In the genomic region with DNA sequence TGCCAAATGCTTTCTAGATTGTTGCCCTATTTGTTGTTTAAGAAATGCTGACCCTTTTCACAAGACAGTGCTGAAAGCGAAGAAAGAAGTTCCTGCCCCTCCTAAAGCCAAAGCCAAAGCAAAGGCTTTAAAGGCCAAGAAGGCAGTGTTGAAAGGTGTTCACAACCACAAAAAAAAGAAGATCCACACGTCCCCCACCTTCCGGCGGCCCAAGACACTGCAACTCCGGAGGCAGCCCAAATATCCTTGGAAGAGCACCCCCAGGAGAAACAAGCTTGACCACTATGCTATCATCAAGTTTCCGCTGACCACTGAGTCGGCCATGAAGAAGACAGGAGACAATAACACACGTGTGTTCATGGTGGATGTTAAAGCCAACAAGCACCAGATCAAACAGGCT, we compare ENCODE assay signal across 2 cellular contexts.
TF ChIP-seq lines count a peak whose summit lies in the region.

No MANE protein-coding gene starts in this region.

TF ChIP-seq in GM23338, 12 proteins besides CTCF, POLR2A, EP300 and RAD21 (continues in another document):
- TF ChIP-seq NANOG (IDR thresholded peaks at IDR 0.05; ENCODE audit: borderline replicate concordance), result no peak
- TF ChIP-seq, protein P1, sequence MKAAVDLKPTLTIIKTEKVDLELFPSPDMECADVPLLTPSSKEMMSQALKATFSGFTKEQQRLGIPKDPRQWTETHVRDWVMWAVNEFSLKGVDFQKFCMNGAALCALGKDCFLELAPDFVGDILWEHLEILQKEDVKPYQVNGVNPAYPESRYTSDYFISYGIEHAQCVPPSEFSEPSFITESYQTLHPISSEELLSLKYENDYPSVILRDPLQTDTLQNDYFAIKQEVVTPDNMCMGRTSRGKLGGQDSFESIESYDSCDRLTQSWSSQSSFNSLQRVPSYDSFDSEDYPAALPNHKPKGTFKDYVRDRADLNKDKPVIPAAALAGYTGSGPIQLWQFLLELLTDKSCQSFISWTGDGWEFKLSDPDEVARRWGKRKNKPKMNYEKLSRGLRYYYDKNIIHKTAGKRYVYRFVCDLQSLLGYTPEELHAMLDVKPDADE (IDR thresholded peaks at IDR 0.05), result no peak
- no peak for TF ChIP-seq JUNB (IDR thresholded peaks at IDR 0.05; ENCODE audit: unreplicated experiment)
- TF ChIP-seq, protein P2, sequence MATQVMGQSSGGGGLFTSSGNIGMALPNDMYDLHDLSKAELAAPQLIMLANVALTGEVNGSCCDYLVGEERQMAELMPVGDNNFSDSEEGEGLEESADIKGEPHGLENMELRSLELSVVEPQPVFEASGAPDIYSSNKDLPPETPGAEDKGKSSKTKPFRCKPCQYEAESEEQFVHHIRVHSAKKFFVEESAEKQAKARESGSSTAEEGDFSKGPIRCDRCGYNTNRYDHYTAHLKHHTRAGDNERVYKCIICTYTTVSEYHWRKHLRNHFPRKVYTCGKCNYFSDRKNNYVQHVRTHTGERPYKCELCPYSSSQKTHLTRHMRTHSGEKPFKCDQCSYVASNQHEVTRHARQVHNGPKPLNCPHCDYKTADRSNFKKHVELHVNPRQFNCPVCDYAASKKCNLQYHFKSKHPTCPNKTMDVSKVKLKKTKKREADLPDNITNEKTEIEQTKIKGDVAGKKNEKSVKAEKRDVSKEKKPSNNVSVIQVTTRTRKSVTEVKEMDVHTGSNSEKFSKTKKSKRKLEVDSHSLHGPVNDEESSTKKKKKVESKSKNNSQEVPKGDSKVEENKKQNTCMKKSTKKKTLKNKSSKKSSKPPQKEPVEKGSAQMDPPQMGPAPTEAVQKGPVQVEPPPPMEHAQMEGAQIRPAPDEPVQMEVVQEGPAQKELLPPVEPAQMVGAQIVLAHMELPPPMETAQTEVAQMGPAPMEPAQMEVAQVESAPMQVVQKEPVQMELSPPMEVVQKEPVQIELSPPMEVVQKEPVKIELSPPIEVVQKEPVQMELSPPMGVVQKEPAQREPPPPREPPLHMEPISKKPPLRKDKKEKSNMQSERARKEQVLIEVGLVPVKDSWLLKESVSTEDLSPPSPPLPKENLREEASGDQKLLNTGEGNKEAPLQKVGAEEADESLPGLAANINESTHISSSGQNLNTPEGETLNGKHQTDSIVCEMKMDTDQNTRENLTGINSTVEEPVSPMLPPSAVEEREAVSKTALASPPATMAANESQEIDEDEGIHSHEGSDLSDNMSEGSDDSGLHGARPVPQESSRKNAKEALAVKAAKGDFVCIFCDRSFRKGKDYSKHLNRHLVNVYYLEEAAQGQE (IDR thresholded peaks at IDR 0.05; ENCODE audit: unreplicated experiment), result no peak
- no peak for TF ChIP-seq STAT1 (IDR thresholded peaks at IDR 0.05; ENCODE audit: unreplicated experiment)
- TF ChIP-seq EZH2phosphoT487 (IDR thresholded peaks at IDR 0.05; ENCODE audit: unreplicated experiment), result no peak
- no peak for TF ChIP-seq ZNF331 (CRISPR knock-in tag; IDR thresholded peaks at IDR 0.05; ENCODE audit: low read depth)
- TF ChIP-seq EZH2 (IDR thresholded peaks at IDR 0.05; ENCODE audit: low read depth, unreplicated experiment), result no peak
- no peak for TF ChIP-seq ZNF114 (CRISPR knock-in tag; IDR thresholded peaks at IDR 0.05)
- TF ChIP-seq POLR2AphosphoS5 (IDR thresholded peaks at IDR 0.05; ENCODE audit: low read depth), result no peak

TF ChIP-seq in H1, 55 proteins besides CTCF, POLR2A, EP300 and RAD21:
- TF ChIP-seq JUN (IDR thresholded peaks at IDR 0.05; ENCODE audit: low read depth, low read length) (no peak), SRF (IDR thresholded peaks at IDR 0.05; ENCODE audit: low read depth, low read length) (no peak), CBX5 (IDR thresholded peaks at IDR 0.05; ENCODE audit: low read depth, low read length) (no peak), CHD2 (IDR thresholded peaks at IDR 0.05; ENCODE audit: low read length) (no peak), POLR2AphosphoS5 (IDR thresholded peaks at IDR 0.05; ENCODE audit: low read depth, low read length) (no peak), TCF12 (IDR thresholded peaks at IDR 0.05; ENCODE audit: low read depth, low read length) (no peak), MAFK (IDR thresholded peaks at IDR 0.05; ENCODE audit: low read depth, low read length) (no peak), KDM1A (IDR thresholded peaks at IDR 0.05; ENCODE audit: borderline replicate concordance, low read length) (no peak), ASH2L (IDR thresholded peaks at IDR 0.05; ENCODE audit: low read length) (no peak), BACH1 (IDR thresholded peaks at IDR 0.05; ENCODE audit: low read length) (no peak), BRCA1 (IDR thresholded peaks at IDR 0.05; ENCODE audit: low read depth, low read length) (no peak), SAP30 (IDR thresholded peaks at IDR 0.05; ENCODE audit: insufficient read depth, insufficient replicate concordance, low read length) (no peak)
- TF ChIP-seq, protein P3, sequence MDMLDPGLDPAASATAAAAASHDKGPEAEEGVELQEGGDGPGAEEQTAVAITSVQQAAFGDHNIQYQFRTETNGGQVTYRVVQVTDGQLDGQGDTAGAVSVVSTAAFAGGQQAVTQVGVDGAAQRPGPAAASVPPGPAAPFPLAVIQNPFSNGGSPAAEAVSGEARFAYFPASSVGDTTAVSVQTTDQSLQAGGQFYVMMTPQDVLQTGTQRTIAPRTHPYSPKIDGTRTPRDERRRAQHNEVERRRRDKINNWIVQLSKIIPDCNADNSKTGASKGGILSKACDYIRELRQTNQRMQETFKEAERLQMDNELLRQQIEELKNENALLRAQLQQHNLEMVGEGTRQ (IDR thresholded peaks at IDR 0.05; ENCODE audit: low read length), result no peak
- TF ChIP-seq, protein P4, sequence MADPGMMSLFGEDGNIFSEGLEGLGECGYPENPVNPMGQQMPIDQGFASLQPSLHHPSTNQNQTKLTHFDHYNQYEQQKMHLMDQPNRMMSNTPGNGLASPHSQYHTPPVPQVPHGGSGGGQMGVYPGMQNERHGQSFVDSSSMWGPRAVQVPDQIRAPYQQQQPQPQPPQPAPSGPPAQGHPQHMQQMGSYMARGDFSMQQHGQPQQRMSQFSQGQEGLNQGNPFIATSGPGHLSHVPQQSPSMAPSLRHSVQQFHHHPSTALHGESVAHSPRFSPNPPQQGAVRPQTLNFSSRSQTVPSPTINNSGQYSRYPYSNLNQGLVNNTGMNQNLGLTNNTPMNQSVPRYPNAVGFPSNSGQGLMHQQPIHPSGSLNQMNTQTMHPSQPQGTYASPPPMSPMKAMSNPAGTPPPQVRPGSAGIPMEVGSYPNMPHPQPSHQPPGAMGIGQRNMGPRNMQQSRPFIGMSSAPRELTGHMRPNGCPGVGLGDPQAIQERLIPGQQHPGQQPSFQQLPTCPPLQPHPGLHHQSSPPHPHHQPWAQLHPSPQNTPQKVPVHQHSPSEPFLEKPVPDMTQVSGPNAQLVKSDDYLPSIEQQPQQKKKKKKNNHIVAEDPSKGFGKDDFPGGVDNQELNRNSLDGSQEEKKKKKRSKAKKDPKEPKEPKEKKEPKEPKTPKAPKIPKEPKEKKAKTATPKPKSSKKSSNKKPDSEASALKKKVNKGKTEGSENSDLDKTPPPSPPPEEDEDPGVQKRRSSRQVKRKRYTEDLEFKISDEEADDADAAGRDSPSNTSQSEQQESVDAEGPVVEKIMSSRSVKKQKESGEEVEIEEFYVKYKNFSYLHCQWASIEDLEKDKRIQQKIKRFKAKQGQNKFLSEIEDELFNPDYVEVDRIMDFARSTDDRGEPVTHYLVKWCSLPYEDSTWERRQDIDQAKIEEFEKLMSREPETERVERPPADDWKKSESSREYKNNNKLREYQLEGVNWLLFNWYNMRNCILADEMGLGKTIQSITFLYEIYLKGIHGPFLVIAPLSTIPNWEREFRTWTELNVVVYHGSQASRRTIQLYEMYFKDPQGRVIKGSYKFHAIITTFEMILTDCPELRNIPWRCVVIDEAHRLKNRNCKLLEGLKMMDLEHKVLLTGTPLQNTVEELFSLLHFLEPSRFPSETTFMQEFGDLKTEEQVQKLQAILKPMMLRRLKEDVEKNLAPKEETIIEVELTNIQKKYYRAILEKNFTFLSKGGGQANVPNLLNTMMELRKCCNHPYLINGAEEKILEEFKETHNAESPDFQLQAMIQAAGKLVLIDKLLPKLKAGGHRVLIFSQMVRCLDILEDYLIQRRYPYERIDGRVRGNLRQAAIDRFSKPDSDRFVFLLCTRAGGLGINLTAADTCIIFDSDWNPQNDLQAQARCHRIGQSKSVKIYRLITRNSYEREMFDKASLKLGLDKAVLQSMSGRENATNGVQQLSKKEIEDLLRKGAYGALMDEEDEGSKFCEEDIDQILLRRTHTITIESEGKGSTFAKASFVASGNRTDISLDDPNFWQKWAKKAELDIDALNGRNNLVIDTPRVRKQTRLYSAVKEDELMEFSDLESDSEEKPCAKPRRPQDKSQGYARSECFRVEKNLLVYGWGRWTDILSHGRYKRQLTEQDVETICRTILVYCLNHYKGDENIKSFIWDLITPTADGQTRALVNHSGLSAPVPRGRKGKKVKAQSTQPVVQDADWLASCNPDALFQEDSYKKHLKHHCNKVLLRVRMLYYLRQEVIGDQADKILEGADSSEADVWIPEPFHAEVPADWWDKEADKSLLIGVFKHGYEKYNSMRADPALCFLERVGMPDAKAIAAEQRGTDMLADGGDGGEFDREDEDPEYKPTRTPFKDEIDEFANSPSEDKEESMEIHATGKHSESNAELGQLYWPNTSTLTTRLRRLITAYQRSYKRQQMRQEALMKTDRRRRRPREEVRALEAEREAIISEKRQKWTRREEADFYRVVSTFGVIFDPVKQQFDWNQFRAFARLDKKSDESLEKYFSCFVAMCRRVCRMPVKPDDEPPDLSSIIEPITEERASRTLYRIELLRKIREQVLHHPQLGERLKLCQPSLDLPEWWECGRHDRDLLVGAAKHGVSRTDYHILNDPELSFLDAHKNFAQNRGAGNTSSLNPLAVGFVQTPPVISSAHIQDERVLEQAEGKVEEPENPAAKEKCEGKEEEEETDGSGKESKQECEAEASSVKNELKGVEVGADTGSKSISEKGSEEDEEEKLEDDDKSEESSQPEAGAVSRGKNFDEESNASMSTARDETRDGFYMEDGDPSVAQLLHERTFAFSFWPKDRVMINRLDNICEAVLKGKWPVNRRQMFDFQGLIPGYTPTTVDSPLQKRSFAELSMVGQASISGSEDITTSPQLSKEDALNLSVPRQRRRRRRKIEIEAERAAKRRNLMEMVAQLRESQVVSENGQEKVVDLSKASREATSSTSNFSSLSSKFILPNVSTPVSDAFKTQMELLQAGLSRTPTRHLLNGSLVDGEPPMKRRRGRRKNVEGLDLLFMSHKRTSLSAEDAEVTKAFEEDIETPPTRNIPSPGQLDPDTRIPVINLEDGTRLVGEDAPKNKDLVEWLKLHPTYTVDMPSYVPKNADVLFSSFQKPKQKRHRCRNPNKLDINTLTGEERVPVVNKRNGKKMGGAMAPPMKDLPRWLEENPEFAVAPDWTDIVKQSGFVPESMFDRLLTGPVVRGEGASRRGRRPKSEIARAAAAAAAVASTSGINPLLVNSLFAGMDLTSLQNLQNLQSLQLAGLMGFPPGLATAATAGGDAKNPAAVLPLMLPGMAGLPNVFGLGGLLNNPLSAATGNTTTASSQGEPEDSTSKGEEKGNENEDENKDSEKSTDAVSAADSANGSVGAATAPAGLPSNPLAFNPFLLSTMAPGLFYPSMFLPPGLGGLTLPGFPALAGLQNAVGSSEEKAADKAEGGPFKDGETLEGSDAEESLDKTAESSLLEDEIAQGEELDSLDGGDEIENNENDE (IDR thresholded peaks at IDR 0.05; ENCODE audit: insufficient replicate concordance, low read length), result no peak
